30 cellular contexts compared by ENCODE assay signal in genomic region chr9:71144495-71144894, GRCh38. TPM values are rescaled to one million over a fixed set of nuclear protein-coding genes. Genes with fewer than 3 reads are reported as not detected.
"Had no signal": no experiment of that assay in that cellular context is flagged by ENCODE, and none has a peak within 500 bp of the region (broad histone marks: within the 10 kb centered on the region; RNA-seq: fewer than 3 reads in every experiment).

No MANE protein-coding gene starts in this region.

- H3K9me3 ChIP-seq: mucosa of descending colon, prostate gland, testis, thyroid gland, upper lobe of right lung had no signal

- H3K4me3 ChIP-seq: left ventricle myocardium inferior, lung, mucosa of descending colon, pancreas, prostate gland, skin epidermis, stomach, testis, thyroid gland, transverse colon, upper lobe of right lung had no signal

- H3K27me3 ChIP-seq: pancreas, stomach, testis, thyroid gland, transverse colon, upper lobe of right lung had no signal

- H3K4me1 ChIP-seq: pancreas, prostate gland, stomach, testis, thyroid gland, transverse colon, upper lobe of right lung had no signal

- ATAC-seq: mucosa of descending colon; naive thymus-derived CD4-positive, alpha-beta T cell; natural killer cell treated with Interleukin-12 subunit alpha and Interleukin-12 subunit beta and Interleukin-15 and Interleukin-18, amount 100 ng/mL, for 72 hours; pancreas; right cardiac atrium; sciatic nerve; stimulated activated naive B cell treated with anti-CD40 and anti-IgM and Interleukin-4, amounts not matched to agents 10 μg/mL and 1 μg/mL and 100 μg/mL, for 72 hours; stimulated activated naive CD8-positive, alpha-beta T cell treated with anti-CD3 and anti-CD28 coated beads, Interleukin-15, Interleukin-2, amounts not matched to agents 100 U/mL and 50 U/mL, for 24 hours; upper lobe of right lung had no signal

- H3K27ac ChIP-seq: left ventricle myocardium inferior, pancreas, prostate gland, skin epidermis, stomach, testis, thyroid gland, transverse colon, upper lobe of right lung had no signal

- DNase-seq: hippocampal formation; immature natural killer cell; islet precursor cell; left ventricle myocardium inferior; midbrain; mucosa of descending colon; naive thymus-derived CD4-positive, alpha-beta T cell; nucleus accumbens; pancreas; posterior cingulate gyrus; retina; right cardiac atrium; stimulated activated CD4-positive, alpha-beta T cell treated with anti-CD3 and anti-CD28 coated beads, Interleukin-12 subunit alpha, Interleukin-12 subunit beta, amount 100 ng/mL, for 4 hours; stimulated activated CD4-positive, alpha-beta T cell treated with anti-CD3 and anti-CD28 coated beads, Interleukin-15, amount 100 ng/mL, for 24 hours; stimulated activated CD4-positive, alpha-beta T cell treated with anti-CD3 and anti-CD28 coated beads, Interleukin-2, amount 100 ng/mL, for 24 hours; stimulated activated CD4-positive, alpha-beta T cell treated with anti-CD3 and anti-CD28 coated beads, Interleukin-4, amount 100 ng/mL, for 1 hour; stimulated activated naive B cell treated with anti-CD40 and anti-IgM and Interleukin-4, amounts not matched to agents 10 μg/mL and 1 μg/mL and 100 μg/mL, for 72 hours; stimulated activated naive CD8-positive, alpha-beta T cell treated with anti-CD3 and anti-CD28 coated beads, Interleukin-15, Interleukin-2, amounts not matched to agents 100 U/mL and 50 U/mL, for 24 hours; testis; thyroid gland; transverse colon; upper lobe of right lung had no signal

- FAIRE-seq: urothelium cell line had no signal

- H3K36me3 ChIP-seq: left ventricle myocardium inferior, pancreas, prostate gland, stomach, thyroid gland, transverse colon, upper lobe of right lung had no signal

RNA-seq across cellular contexts. Expression of gene TRPM3, which starts 23.1 kb away (rescaled TPM):
- total RNA-seq: kidney epithelial cell; naive thymus-derived CD4-positive, alpha-beta T cell; natural killer cell treated with Interleukin-12 subunit alpha and Interleukin-12 subunit beta and Interleukin-15 and Interleukin-18, amount 100 ng/mL, for 72 hours had no signal
- polyA plus RNA-seq: immature natural killer cell; naive thymus-derived CD4-positive, alpha-beta T cell had no signal
